In the genomic region with DNA sequence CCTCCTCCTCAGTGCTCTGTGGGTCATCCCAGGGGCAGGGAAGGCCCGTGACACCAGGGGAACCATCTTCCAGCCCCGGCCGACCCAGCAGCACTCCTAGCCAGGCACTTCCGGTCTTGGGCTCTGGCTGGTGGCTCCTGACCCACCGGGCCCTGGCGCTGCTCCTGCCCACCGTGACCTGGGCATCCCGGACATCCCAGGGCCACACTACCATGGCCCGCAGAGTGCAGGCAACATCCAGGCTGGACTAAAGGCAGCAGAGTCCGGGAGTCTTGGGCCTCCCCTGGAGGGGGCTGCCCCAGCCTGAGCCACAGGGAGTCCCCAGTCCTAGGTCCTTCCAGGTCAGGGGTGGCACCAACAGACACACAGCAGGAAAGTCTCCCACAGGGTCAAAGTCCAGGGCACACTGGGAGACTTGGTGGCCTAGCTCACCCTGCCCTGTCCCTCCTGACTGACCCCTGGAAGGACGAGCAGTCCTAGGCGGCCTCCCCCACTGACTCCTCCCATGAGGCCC, we compare ENCODE assay signal across 33 cellular contexts. TPM values are rescaled to one million over a fixed set of nuclear protein-coding genes. Genes with fewer than 3 reads are reported as not detected.
DNase-seq lines count a peak whose midpoint lies in the region; ATAC-seq, FAIRE-seq and TF ChIP-seq lines count a peak whose summit lies in the region.
"Had no signal": no experiment of that assay in that cellular context is flagged by ENCODE, and none has a peak within 500 bp of the region (broad histone marks: within the 10 kb centered on the region; RNA-seq: fewer than 3 reads in every experiment).

No MANE protein-coding gene starts in this region.

- peaks cover 0 to 62% of the 10 kb centered on the region in 2 experiments; a peak in 3 of 5 replicates for H3K4me1 ChIP-seq in K562 (replicated peaks in 1 of 2; ENCODE audit: control insufficient read depth in 2 of 2, insufficient read depth in 2 of 2, low read length in 2 of 2)
- H3K4me1 ChIP-seq in mucosa of descending colon (ENCODE audit: low read depth) = peaks cover 24% of the 10 kb centered on the region
- peaks cover 6 to 31% of the 10 kb centered on the region in 2 donors for H3K4me1 ChIP-seq in ascending aorta
- H3K4me1 ChIP-seq: prostate gland had no signal

- peak; percentile 11 for ATAC-seq in Right ventricle myocardium inferior
- no peak for ATAC-seq in left cardiac atrium
- ATAC-seq in K562 = no peak
- peak; percentile 21 for ATAC-seq in mucosa of descending colon
- ATAC-seq: activated CD4-positive, CD25-positive, alpha-beta regulatory T cell treated with anti-CD3 and anti-CD28 coated beads, Interleukin-2, amount 50 U/mL, for 24 hours; CD8-positive, alpha-beta T cell; effector memory CD8-positive, alpha-beta T cell; sciatic nerve had no signal

- DNase-seq in Right ventricle myocardium inferior (ENCODE audit: missing footprints) = no peak
- DNase-seq in left cardiac atrium = no peak
- DNase-seq in K562 (ENCODE audit: extremely low read depth in 1 of 4, low spot score in 3 of 4) = peak in 1 of 4 experiments; percentile 14
- no peak for DNase-seq in mucosa of descending colon
- DNase-seq in islet precursor cell = no peak
- DNase-seq in H4 (ENCODE audit: low spot score) = no peak
- DNase-seq in ascending aorta (ENCODE audit: low spot score in 2 of 2) = no peak
- DNase-seq in NCI-H748 (lab: John Stamatoyannopoulos, UW; ENCODE audit: unreplicated experiment) = no peak
- DNase-seq: activated CD4-positive, alpha-beta memory T cell treated with anti-CD3 and anti-CD28 coated beads for 36 hours; activated naive CD4-positive, alpha-beta T cell treated with anti-CD3 and anti-CD28 coated beads, Interleukin-2, amount 50 U/mL, for 16 hours; AML-193; brain microvascular endothelial cell; CD8-positive, alpha-beta T cell; effector memory CD8-positive, alpha-beta T cell; EL; H9; Karpas-422; left ventricle myocardium inferior; NCI-H1417 treated with DMSO at 0.1 percent for 48 hours; NCI-H2081; NCI-H226; NCI-H526 treated with DMSO at 0.1 percent for 48 hours; PC-9; SHP77; stimulated activated CD4-positive, alpha-beta T cell treated with anti-CD3 and anti-CD28 coated beads, Interleukin-12 subunit alpha, Interleukin-12 subunit beta, amount 100 ng/mL, for 4 hours; stimulated activated CD4-positive, alpha-beta T cell treated with anti-CD3 and anti-CD28 coated beads, Interleukin-4, amount 100 ng/mL, for 1 hour; substantia nigra; T-helper 2 cell had no signal

- in situ Hi-C loops in K562 (cut with MboI) = no loop called here

- H3K36me3 ChIP-seq in K562 (ENCODE audit: control insufficient read depth, insufficient read depth, low read length) (peaks cover 97% of the 10 kb centered on the region), mucosa of descending colon (ENCODE audit: low read depth) (no peaks in the 10 kb centered on the region), ascending aorta (peaks cover 12 to 18% of the 10 kb centered on the region in 2 donors)

- FAIRE-seq in K562 (lab: Jason Lieb, UNC) = no peak
- FAIRE-seq: A204.1 had no signal

- H3K9me3 ChIP-seq in K562 (replicated peaks; ENCODE audit: control insufficient read depth, insufficient read depth, low read depth, low read length) (no peaks in the 10 kb centered on the region), mucosa of descending colon (no peaks in the 10 kb centered on the region), ascending aorta (no peaks in the 10 kb centered on the region)
- H3K9me3 ChIP-seq: left ventricle myocardium inferior, prostate gland, upper lobe of left lung had no signal

- no peaks in the 10 kb centered on the region for H3K9me1 ChIP-seq in K562 (ENCODE audit: control insufficient read depth, insufficient read depth, low read length)

- no TSS peak for BruUV-seq in K562 (replicated peaks; lab: Mats Ljungman, UMichigan)

- no peaks in the 10 kb centered on the region for H3K27me3 ChIP-seq in K562 (ENCODE audit: control insufficient read depth in 2 of 2, insufficient read depth in 2 of 2, low read length in 2 of 2)
- no peaks in the 10 kb centered on the region for H3K27me3 ChIP-seq in ascending aorta
- H3K27me3 ChIP-seq: brain microvascular endothelial cell, upper lobe of left lung had no signal

- peak overlapping the region in 1 of 2 experiments; percentile 46; a peak in 2 of 4 replicates for H3K9ac ChIP-seq in K562 (ENCODE audit: insufficient read depth in 1 of 2, low read depth in 2 of 2, low read length in 2 of 2)

- H3K27ac ChIP-seq in K562 (ENCODE audit: extremely low read depth, low read depth, low read length) (no peak overlapping the region), ascending aorta (peak overlapping the region in 1 of 2 donors; percentile 29)
- H3K27ac ChIP-seq: brain microvascular endothelial cell, left ventricle myocardium inferior, PC-9, prostate gland had no signal

- no peak for TF ChIP-seq POLR2A in K562 (conservative IDR thresholded peaks at IDR 0.05)

- no peak overlapping the region for H3K4me3 ChIP-seq in K562
- H3K4me3 ChIP-seq in mucosa of descending colon = no peak overlapping the region
- H3K4me3 ChIP-seq in ascending aorta = no peak overlapping the region
- H3K4me3 ChIP-seq: left ventricle myocardium inferior, PC-9, prostate gland, upper lobe of left lung had no signal

- TF ChIP-seq CTCF in K562 (IDR thresholded peaks at IDR 0.05 in 2 of 3, conservative IDR thresholded peaks at IDR 0.05 in 1 of 3; ENCODE audit: insufficient read depth in 2 of 3, low read depth in 1 of 3, low read length in 3 of 3) = no peak
- TF ChIP-seq CTCF in mucosa of descending colon (IDR thresholded peaks at IDR 0.05) = no peak
- no peak for TF ChIP-seq CTCF in ascending aorta (IDR thresholded peaks at IDR 0.05)

- H2AFZ ChIP-seq in K562 (ENCODE audit: low read depth, low read length) = no peak overlapping the region
- H2AFZ ChIP-seq: PC-9 had no signal

- POLR2A ChIA-PET in K562 (lab: Yijun Ruan, JAX) = interaction anchor here (0.9 kb wide), 1 partner anchor 33 kb away, joined by 3 read pairs; no protein-coding TSS in a partner anchor

- no peak for TF ChIP-seq EP300 in K562 (IDR thresholded peaks at IDR 0.05; ENCODE audit: low read length)

- intact Hi-C loops in Right ventricle myocardium inferior (cut with DNase I) (no loop called here), left cardiac atrium (cut with DNase I) (no loop called here), K562 (cut with micrococcal nuclease) (no loop called here), mucosa of descending colon (cut with DNase I, micrococcal nuclease) (no loop called here), ascending aorta (cut with DNase I) (no loop called here)

- peaks cover 36% of the 10 kb centered on the region for H3K79me2 ChIP-seq in K562 (ENCODE audit: control insufficient read depth, insufficient read depth, low read length)

- no peak for TF ChIP-seq RAD21 in K562 (CRISPR knock-in tag; conservative IDR thresholded peaks at IDR 0.05 in 1 of 2, IDR thresholded peaks at IDR 0.05 in 1 of 2)

- H4K20me1 ChIP-seq in K562 (replicated peaks; ENCODE audit: control insufficient read depth, insufficient read depth, low read length) = no peaks in the 10 kb centered on the region

- CTCF ChIA-PET in K562 (lab: Yijun Ruan, JAX; ENCODE audit: low intra/inter-chr PET ratio) = no interaction called here

- 90% methylated on average over 12 of the region's 12 CpGs for WGBS in K562 (ENCODE audit: insufficient coverage, low coverage, missing lambda C conversion rate)

- H3K4me2 ChIP-seq in K562 (ENCODE audit: insufficient read depth, low read length) = no peak overlapping the region
- H3K4me2 ChIP-seq: PC-9 had no signal

RNA-seq across cellular contexts. Expression of gene LSM4, which starts 10.8 kb away (rescaled TPM):
- total RNA-seq in Right ventricle myocardium inferior (106 TPM), left cardiac atrium (10 to 100 TPM; 68.9 to 79.0 TPM), K562 (2014; rRNA removed) (763 and 822 TPM in 2 replicates), K562 (2014; rRNA removed; fragmentation: Illumina TruSeq; extraction: Trizol) (202 and 208 TPM in 2 replicates), K562 (2015; rRNA removed; fragmentation: Illumina TruSeq; extraction: Trizol) (273 and 275 TPM in 2 replicates), K562 (2021) (362 and 385 TPM in 2 replicates), mucosa of descending colon (100 to 1,000 TPM in 2 of 3 donors, 10 to 100 TPM in 1; 86.3 to 158 (median 124) TPM), ascending aorta (62.5 TPM)
- total RNA-seq in K562 (2011; cell fraction: chromatin; rRNA removed; ENCODE audit: low replicate concordance) = 34.5 and 96.0 TPM in 2 replicates
- 110 and 120 TPM in 2 replicates for total RNA-seq in K562 (2011; cell fraction: nucleolus; rRNA removed)
- 70.1 and 74.1 TPM in 2 replicates for total RNA-seq in K562 (2011; cell fraction: nucleoplasm; rRNA removed)
- polyA plus RNA-seq in K562 (2011; rRNA removed) (188 and 201 TPM in 2 replicates), K562 (2014; fragmentation: Illumina TruSeq; extraction: Trizol) (126 and 203 TPM in 2 replicates), K562 (2014; fragmentation: Nextera tagmentation; extraction: Ambion mirVana) (10 to 100 TPM; 11.9 to 29.7 TPM), K562 (2014; rRNA removed) (674 and 746 TPM in 2 replicates)
- polyA plus RNA-seq in K562 (2011; cell fraction: cytosol; rRNA removed) = 294 and 432 TPM in 2 replicates
- 206 and 249 TPM in 2 replicates for polyA plus RNA-seq in K562 (2011; cell fraction: nucleus; rRNA removed)
- 245 and 279 TPM in 2 replicates for polyA plus RNA-seq in K562 (2012)
- 38.4 and 39.9 TPM in 2 replicates for polyA minus RNA-seq in K562 (2011; rRNA and poly(A)+ RNA removed)
- 64.5 and 67.5 TPM in 2 replicates for polyA minus RNA-seq in K562 (2011; cell fraction: cytosol; rRNA and poly(A)+ RNA removed)
- 48.1 and 57.9 TPM in 2 replicates for polyA minus RNA-seq in K562 (2011; cell fraction: nucleus; rRNA and poly(A)+ RNA removed)
- 349 and 397 TPM in 2 replicates for total RNA-seq in H4 (2014; rRNA removed; shearing (Covaris generic))

RNA-seq across cellular contexts. Expression of gene PGPEP1, which starts 28.3 kb away (rescaled TPM):
- total RNA-seq in Right ventricle myocardium inferior = 29.3 TPM
- total RNA-seq in left cardiac atrium = 10 to 100 TPM; 27.5 to 34.7 TPM
- 44.2 and 152 TPM in 2 replicates for total RNA-seq in K562 (2011; cell fraction: chromatin; rRNA removed; ENCODE audit: low replicate concordance)
- total RNA-seq in K562 (2011; cell fraction: nucleolus; rRNA removed) = 93.0 and 102 TPM in 2 replicates
- 67.2 and 79.3 TPM in 2 replicates for total RNA-seq in K562 (2011; cell fraction: nucleoplasm; rRNA removed)
- 29.5 and 33.8 TPM in 2 replicates for total RNA-seq in K562 (2014; rRNA removed)
- total RNA-seq in K562 (2014; rRNA removed; fragmentation: Illumina TruSeq; extraction: Trizol) = 32.2 and 33.5 TPM in 2 replicates
- total RNA-seq in K562 (2015; rRNA removed; fragmentation: Illumina TruSeq; extraction: Trizol) = 37.3 and 38.5 TPM in 2 replicates
- total RNA-seq in K562 (2021) = 61.7 and 69.6 TPM in 2 replicates
- polyA plus RNA-seq in K562 (2011; rRNA removed) = 37.8 and 43.0 TPM in 2 replicates
- polyA plus RNA-seq in K562 (2011; cell fraction: cytosol; rRNA removed) = 33.8 and 35.3 TPM in 2 replicates
- polyA plus RNA-seq in K562 (2011; cell fraction: nucleus; rRNA removed) = 40.8 and 54.8 TPM in 2 replicates
- polyA plus RNA-seq in K562 (2012) = 28.3 and 41.7 TPM in 2 replicates
- 36.1 and 36.4 TPM in 2 replicates for polyA plus RNA-seq in K562 (2014; fragmentation: Illumina TruSeq; extraction: Trizol)
- polyA plus RNA-seq in K562 (2014; fragmentation: Nextera tagmentation; extraction: Ambion mirVana) = 10 to 100 TPM in 1 of 2 experiments, 1 to 10 TPM in 1; 10.0 to 13.4 TPM
- polyA plus RNA-seq in K562 (2014; rRNA removed) = 32.1 and 33.5 TPM in 2 replicates
- 49.2 and 73.9 TPM in 2 replicates for polyA minus RNA-seq in K562 (2011; rRNA and poly(A)+ RNA removed)
- polyA minus RNA-seq in K562 (2011; cell fraction: cytosol; rRNA and poly(A)+ RNA removed) = 39.5 and 43.2 TPM in 2 replicates
- polyA minus RNA-seq in K562 (2011; cell fraction: nucleus; rRNA and poly(A)+ RNA removed) = 33.0 and 37.7 TPM in 2 replicates
- total RNA-seq in mucosa of descending colon = 10 to 100 TPM; 77.1 to 97.4 (median 91.5) TPM
- 2.9 and 12.1 TPM in 2 replicates for total RNA-seq in H4 (2014; rRNA removed; shearing (Covaris generic))
- 14.8 TPM for total RNA-seq in ascending aorta

RNA-seq across cellular contexts. Expression of gene JUND, which starts 30.7 kb away (rescaled TPM):
- total RNA-seq in Right ventricle myocardium inferior (113 TPM), left cardiac atrium (100 to 1,000 TPM; 122 to 169 TPM), K562 (2014; rRNA removed) (279 and 297 TPM in 2 replicates), K562 (2014; rRNA removed; fragmentation: Illumina TruSeq; extraction: Trizol) (17.4 and 22.6 TPM in 2 replicates), K562 (2015; rRNA removed; fragmentation: Illumina TruSeq; extraction: Trizol) (33.1 and 33.7 TPM in 2 replicates), K562 (2021) (245 and 286 TPM in 2 replicates), mucosa of descending colon (100 to 1,000 TPM; 267 to 328 (median 295) TPM), ascending aorta (3,570 TPM)
- 31.7 and 143 TPM in 2 replicates for total RNA-seq in K562 (2011; cell fraction: chromatin; rRNA removed; ENCODE audit: low replicate concordance)
- 201 and 240 TPM in 2 replicates for total RNA-seq in K562 (2011; cell fraction: nucleolus; rRNA removed)
- total RNA-seq in K562 (2011; cell fraction: nucleoplasm; rRNA removed) = 97.7 and 104 TPM in 2 replicates
- polyA plus RNA-seq in K562 (2011; rRNA removed) (74.2 and 83.0 TPM in 2 replicates), K562 (2014; fragmentation: Illumina TruSeq; extraction: Trizol) (42.3 and 63.5 TPM in 2 replicates), K562 (2014; fragmentation: Nextera tagmentation; extraction: Ambion mirVana) (10 to 100 TPM in 1 of 2 experiments, 1 to 10 TPM in 1; 6.4 to 11.8 TPM), K562 (2014; rRNA removed) (210 and 216 TPM in 2 replicates)
- polyA plus RNA-seq in K562 (2011; cell fraction: cytosol; rRNA removed) = 93.8 and 405 TPM in 2 replicates
- polyA plus RNA-seq in K562 (2011; cell fraction: nucleus; rRNA removed) = 78.6 and 150 TPM in 2 replicates
- polyA plus RNA-seq in K562 (2012) = 73.8 and 111 TPM in 2 replicates
- polyA minus RNA-seq in K562 (2011; rRNA and poly(A)+ RNA removed) = 27.0 and 65.5 TPM in 2 replicates
- polyA minus RNA-seq in K562 (2011; cell fraction: cytosol; rRNA and poly(A)+ RNA removed) = 243 and 277 TPM in 2 replicates
- polyA minus RNA-seq in K562 (2011; cell fraction: nucleus; rRNA and poly(A)+ RNA removed) = 89.5 and 108 TPM in 2 replicates
- total RNA-seq in H4 (2014; rRNA removed; shearing (Covaris generic)) = 29.1 and 86.4 TPM in 2 replicates

RNA-seq across cellular contexts. Expression of gene IQCN, which starts 37.8 kb away (rescaled TPM):
- 0.43 TPM for total RNA-seq in Right ventricle myocardium inferior
- total RNA-seq in left cardiac atrium = 1 to 10 TPM in 1 of 2 donors, under 1 TPM in 1; 0.91 to 1.3 TPM
- total RNA-seq in K562 (2011; cell fraction: chromatin; rRNA removed; ENCODE audit: low replicate concordance) = 0.35 and 0.67 TPM in 2 replicates
- total RNA-seq in K562 (2011; cell fraction: nucleolus; rRNA removed) = 0.17 and 0.39 TPM in 2 replicates
- total RNA-seq in K562 (2011; cell fraction: nucleoplasm; rRNA removed) = 0.29 and 0.38 TPM in 2 replicates
- total RNA-seq in K562 (2014; rRNA removed) = 0.04 and 0.05 TPM in 2 replicates
- total RNA-seq in K562 (2014; rRNA removed; fragmentation: Illumina TruSeq; extraction: Trizol) = 0.04 TPM in 1 of 2 replicates, not detected in the other
- total RNA-seq in K562 (2015; rRNA removed; fragmentation: Illumina TruSeq; extraction: Trizol) = 0.04 and 0.07 TPM in 2 replicates
- 0.07 and 0.16 TPM in 2 replicates for total RNA-seq in K562 (2021)
- polyA plus RNA-seq in K562 (2011; rRNA removed) = 0.01 and 0.03 TPM in 2 replicates
- 0.01 TPM in 1 of 2 replicates, not detected in the other for polyA plus RNA-seq in K562 (2011; cell fraction: cytosol; rRNA removed)
- 0.06 and 0.33 TPM in 2 replicates for polyA plus RNA-seq in K562 (2011; cell fraction: nucleus; rRNA removed)
- 0.05 and 0.35 TPM in 2 replicates for polyA plus RNA-seq in K562 (2012)
- 0.01 and 0.03 TPM in 2 replicates for polyA plus RNA-seq in K562 (2014; fragmentation: Illumina TruSeq; extraction: Trizol)
- not detected for polyA plus RNA-seq in K562 (2014; fragmentation: Nextera tagmentation; extraction: Ambion mirVana)
- polyA plus RNA-seq in K562 (2014; rRNA removed) = not detected in 2 replicates
- 0.21 TPM in 1 of 2 replicates, not detected in the other for polyA minus RNA-seq in K562 (2011; rRNA and poly(A)+ RNA removed)
- not detected in 2 replicates for polyA minus RNA-seq in K562 (2011; cell fraction: cytosol; rRNA and poly(A)+ RNA removed)
- polyA minus RNA-seq in K562 (2011; cell fraction: nucleus; rRNA and poly(A)+ RNA removed) = 0.22 and 0.27 TPM in 2 replicates
- total RNA-seq in mucosa of descending colon = 10 to 100 TPM in 1 of 3 donors, 1 to 10 TPM in 2; 4.4 to 10.6 (median 8.0) TPM
- 0.62 and 1.0 TPM in 2 replicates for total RNA-seq in H4 (2014; rRNA removed; shearing (Covaris generic))
- total RNA-seq in ascending aorta = 51.2 TPM

Comparison
In these comparisons a context has a peak if more than half of its experiments do, and no peak if none do; other contexts are left out.
1. ATAC-seq: peak in Right ventricle myocardium inferior (single experiment) and mucosa of descending colon (single experiment); none in left cardiac atrium (0 of 2) and K562 (single experiment).
2. RNA of gene JUND, which starts 30.7 kb away (total RNA-seq): 3,570 TPM in ascending aorta (single experiment); 267 to 328 TPM in mucosa of descending colon, 17.4 to 297 TPM in K562, 122 to 169 TPM in left cardiac atrium, 113 TPM in Right ventricle myocardium inferior (single experiment) and 29.1 to 86.4 TPM in H4; every median in the first group is over 10 times any median in the second.